ENCODE assay signal across 22 cellular contexts in genomic region chr7:151064454-151064853, GRCh38. TPM values are rescaled to one million over a fixed set of nuclear protein-coding genes. Genes with fewer than 3 reads are reported as not detected.
"Had no signal": no experiment of that assay in that cellular context is flagged by ENCODE, and none has a peak within 500 bp of the region (broad histone marks: within the 10 kb centered on the region; RNA-seq: fewer than 3 reads in every experiment).

No MANE protein-coding gene starts in this region.

- DNase-seq: activated CD4-positive, alpha-beta T cell treated with anti-CD3 and anti-CD28 coated beads for 48 hours; activated CD4-positive, alpha-beta T cell treated with anti-CD3 and anti-CD28 coated beads, Interleukin-2, amount 50 U/mL, for 4 hours; activated CD4-positive, CD25-positive, alpha-beta regulatory T cell treated with anti-CD3 and anti-CD28 coated beads, Interleukin-2, amount 50 U/mL, for 72 hours; activated CD8-positive, alpha-beta memory T cell treated with anti-CD3 and anti-CD28 coated beads, Interleukin-2, amount 50 U/mL, for 48 hours; activated CD8-positive, alpha-beta T cell treated with anti-CD3 and anti-CD28 coated beads, Interleukin-2, amount 10 ng/mL, durations not matched to agents 7 days and 5 days; activated naive CD4-positive, alpha-beta T cell; activated T-cell treated with anti-CD3 and anti-CD28 coated beads, Interleukin-2, amount 50 U/mL, for 1 hour; body of pancreas; Kasumi-1; NCI-H1105 treated with DMSO at 0.1 percent for 48 hours; NCI-H1436 treated with DMSO at 0.1 percent for 48 hours; NCI-H187; NCI-H2081; NCI-H510A treated with DMSO at 0.1 percent for 48 hours; NCI-H69; NK-92 treated with Interleukin-12 subunit alpha and Interleukin-12 subunit beta, amount 100 ng/mL, for 24 hours; OCI-M1; SHP77 treated with DMSO at 0.1 percent for 48 hours had no signal

- H3K27me3 ChIP-seq: ascending aorta, body of pancreas had no signal

- H3K27me3 Mint-ChIP-seq: activated naive CD4-positive, alpha-beta T cell treated with anti-CD3 and anti-CD28 coated beads, Interleukin-2, amount 50 U/mL, for 24 hours; central memory CD8-positive, alpha-beta T cell had no signal

- H3K4me3 ChIP-seq: ascending aorta, body of pancreas had no signal

- H3K27ac Mint-ChIP-seq: activated naive CD4-positive, alpha-beta T cell treated with anti-CD3 and anti-CD28 coated beads, Interleukin-2, amount 50 U/mL, for 24 hours; T-helper 1 cell treated with Interleukin-12 subunit alpha and Interleukin-12 subunit beta and Interleukin-4 antibody, amounts not matched to agents 30 μg/mL and 1 μg/mL, for 36 hours had no signal

- H3K4me3 Mint-ChIP-seq: activated CD8-positive, alpha-beta T cell treated with anti-CD3 and anti-CD28 coated beads, Interleukin-2, amount 10 ng/mL, durations not matched to agents 7 days and 5 days; activated naive CD4-positive, alpha-beta T cell treated with anti-CD3 and anti-CD28 coated beads, Interleukin-2, amount 50 U/mL, for 24 hours; central memory CD8-positive, alpha-beta T cell; T-helper 1 cell treated with Interleukin-12 subunit alpha and Interleukin-12 subunit beta and Interleukin-4 antibody, amounts not matched to agents 30 μg/mL and 1 μg/mL, for 36 hours had no signal

- H3K9me3 Mint-ChIP-seq: activated naive CD4-positive, alpha-beta T cell treated with anti-CD3 and anti-CD28 coated beads, Interleukin-2, amount 50 U/mL, for 24 hours; central memory CD8-positive, alpha-beta T cell; T-helper 1 cell treated with Interleukin-12 subunit alpha and Interleukin-12 subunit beta and Interleukin-4 antibody, amounts not matched to agents 30 μg/mL and 1 μg/mL, for 36 hours had no signal

- H3K9me3 ChIP-seq: ascending aorta, body of pancreas had no signal

- ATAC-seq: activated CD8-positive, alpha-beta T cell treated with anti-CD3 and anti-CD28 coated beads, Interleukin-2, amount 10 ng/mL, durations not matched to agents 7 days and 5 days; body of pancreas had no signal

RNA-seq across cellular contexts. Expression of gene ASIC3, which starts 16.1 kb away (rescaled TPM):
- total RNA-seq: ascending aorta had no signal
